ENCODE assay signal across 25 cellular contexts in the genomic region with DNA sequence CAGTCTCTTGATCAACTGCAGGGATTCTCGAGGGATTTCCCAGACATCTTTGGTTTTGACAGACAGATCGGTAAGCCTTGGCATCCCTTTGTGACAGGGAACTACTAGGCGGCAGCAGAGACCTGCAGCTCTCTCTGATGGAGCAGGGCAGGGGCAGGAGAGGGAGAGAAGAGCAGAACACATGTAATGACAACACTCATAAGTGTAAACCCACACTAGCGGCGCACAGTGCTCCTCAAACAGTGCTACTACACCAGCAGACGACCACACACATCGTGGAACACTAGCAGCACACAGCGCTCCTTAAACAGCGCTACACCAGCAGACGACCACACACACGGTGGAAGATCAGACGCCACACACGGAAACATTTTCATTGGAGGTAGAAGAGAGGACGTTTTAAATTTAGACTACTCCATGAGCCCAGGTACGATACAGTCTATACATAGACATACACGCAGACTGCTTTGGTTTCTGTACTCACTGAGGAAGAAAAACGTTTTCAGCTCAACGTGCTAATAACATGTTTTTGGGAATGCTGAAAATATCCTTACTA.
DNase-seq lines count a peak whose midpoint lies in the region; ATAC-seq and TF ChIP-seq lines count a peak whose summit lies in the region.
"Had no signal": no experiment of that assay in that cellular context is flagged by ENCODE, and none has a peak within 500 bp of the region (broad histone marks: within the 10 kb centered on the region; RNA-seq: fewer than 3 reads in every experiment).

No MANE protein-coding gene starts in this region.

- H3K27ac Mint-ChIP-seq in activated CD8-positive, alpha-beta T cell treated with anti-CD3 and anti-CD28 coated beads for 36 hours, result peak overlapping the region; percentile 4
- no peak overlapping the region for H3K27ac Mint-ChIP-seq in activated CD8-positive, alpha-beta T cell treated with anti-CD3 and anti-CD28 coated beads, Interleukin-2, amount 10 ng/mL, durations not matched to agents 7 days and 5 days
- H3K27ac Mint-ChIP-seq: activated T-helper 2 cell treated with anti-CD3 and anti-CD28 coated beads, Interferon-gamma antibody, Interleukin-2, Interleukin-4, amounts not matched to agents 10 μg/mL and 5 μg/mL and 100 μg/mL, durations not matched to agents 14 hours and 24 hours and 36 hours had no signal

- H3K36me3 ChIP-seq in Panc1 (ENCODE audit: control insufficient read depth, insufficient read depth, low read length) (no peaks in the 10 kb centered on the region), esophagus muscularis mucosa (peaks cover 0 to 79% (median 23%) of the 10 kb centered on the region in 4 donors)
- H3K36me3 ChIP-seq: colonic mucosa, gastrocnemius medialis had no signal

- no peak overlapping the region for H3K4me3 Mint-ChIP-seq in activated CD8-positive, alpha-beta T cell treated with anti-CD3 and anti-CD28 coated beads for 36 hours
- no peak overlapping the region for H3K4me3 Mint-ChIP-seq in activated CD8-positive, alpha-beta T cell treated with anti-CD3 and anti-CD28 coated beads, Interleukin-2, amount 10 ng/mL, durations not matched to agents 7 days and 5 days
- H3K4me3 Mint-ChIP-seq: effector memory CD8-positive, alpha-beta T cell had no signal

- TF ChIP-seq POLR2A in esophagus muscularis mucosa (IDR thresholded peaks at IDR 0.05; ENCODE audit: low read depth), result no peak

- no peak overlapping the region for H3K27ac ChIP-seq in Panc1 (ENCODE audit: low read length)
- H3K27ac ChIP-seq in esophagus muscularis mucosa (replicated peaks in 1 of 4), result no peak overlapping the region
- H3K27ac ChIP-seq: A549, colonic mucosa, gastrocnemius medialis, upper lobe of right lung had no signal

- no peaks in the 10 kb centered on the region for H3K27me3 Mint-ChIP-seq in activated CD8-positive, alpha-beta T cell treated with anti-CD3 and anti-CD28 coated beads for 36 hours
- no peaks in the 10 kb centered on the region for H3K27me3 Mint-ChIP-seq in activated CD8-positive, alpha-beta T cell treated with anti-CD3 and anti-CD28 coated beads, Interleukin-2, amount 10 ng/mL, durations not matched to agents 7 days and 5 days (ENCODE audit: low read depth)
- H3K27me3 Mint-ChIP-seq: effector memory CD8-positive, alpha-beta T cell; progenitor cell of endocrine pancreas had no signal

- 84% methylated on average over 18 of the region's 18 CpGs for WGBS in esophagus muscularis mucosa

- H3K9me3 Mint-ChIP-seq in activated CD8-positive, alpha-beta T cell treated with anti-CD3 and anti-CD28 coated beads for 36 hours, result no peaks in the 10 kb centered on the region
- H3K9me3 Mint-ChIP-seq in activated CD8-positive, alpha-beta T cell treated with anti-CD3 and anti-CD28 coated beads, Interleukin-2, amount 10 ng/mL, durations not matched to agents 7 days and 5 days (ENCODE audit: insufficient read depth), result no peaks in the 10 kb centered on the region
- H3K9me3 Mint-ChIP-seq: activated T-helper 2 cell treated with anti-CD3 and anti-CD28 coated beads, Interferon-gamma antibody, Interleukin-2, Interleukin-4, amounts not matched to agents 10 μg/mL and 5 μg/mL and 100 μg/mL, durations not matched to agents 14 hours and 24 hours and 36 hours; effector memory CD8-positive, alpha-beta T cell had no signal

- H3K4me3 ChIP-seq in Panc1 (ENCODE audit: low read depth in 2 of 2, low read length in 2 of 2) (no peak overlapping the region), esophagus muscularis mucosa (no peak overlapping the region)
- H3K4me3 ChIP-seq: A549, colonic mucosa, gastrocnemius medialis, upper lobe of right lung had no signal

- DNase-seq in activated CD8-positive, alpha-beta T cell treated with anti-CD3 and anti-CD28 coated beads for 36 hours, result no peak
- no peak for DNase-seq in activated CD8-positive, alpha-beta T cell treated with anti-CD3 and anti-CD28 coated beads, Interleukin-2, amount 10 ng/mL, durations not matched to agents 7 days and 5 days
- no peak for DNase-seq in Panc1 (ENCODE audit: low read depth, low spot score)
- peak; percentile 64 for DNase-seq in esophagus muscularis mucosa (ENCODE audit: extremely low spot score)
- no peak for DNase-seq in sciatic nerve (ENCODE audit: low spot score)
- no peak for DNase-seq in cerebellar nuclear complex (lab: John Stamatoyannopoulos, UW)
- DNase-seq in NCI-H524 treated with DMSO at 0.1 percent for 48 hours (lab: John Stamatoyannopoulos, UW), result no peak
- DNase-seq: activated CD4-positive, CD25-positive, alpha-beta regulatory T cell treated with anti-CD3 and anti-CD28 coated beads, Interleukin-2, amount 50 U/mL, for 72 hours; colonic mucosa; COR-L47; DMS79; effector memory CD8-positive, alpha-beta T cell; gastrocnemius medialis; GF-D8; GOT3; KBM-7; MM.1S; NCI-H1436; NCI-H510A; stimulated activated CD4-positive, alpha-beta T cell treated with anti-CD3 and anti-CD28 coated beads, Interleukin-15, amount 100 ng/mL, for 24 hours; upper lobe of right lung had no signal

- H3K9me3 ChIP-seq in Panc1 (ENCODE audit: control insufficient read depth, insufficient read depth, low read depth, low read length), result no peaks in the 10 kb centered on the region
- no peaks in the 10 kb centered on the region for H3K9me3 ChIP-seq in esophagus muscularis mucosa
- H3K9me3 ChIP-seq: A549, colonic mucosa, gastrocnemius medialis, upper lobe of right lung had no signal

- peaks cover 26% of the 10 kb centered on the region for H3K4me1 Mint-ChIP-seq in activated CD8-positive, alpha-beta T cell treated with anti-CD3 and anti-CD28 coated beads for 36 hours (ENCODE audit: low read depth)
- H3K4me1 Mint-ChIP-seq in activated CD8-positive, alpha-beta T cell treated with anti-CD3 and anti-CD28 coated beads, Interleukin-2, amount 10 ng/mL, durations not matched to agents 7 days and 5 days (ENCODE audit: low read depth), result peaks cover 19% of the 10 kb centered on the region

- no peaks in the 10 kb centered on the region for H3K27me3 ChIP-seq in Panc1 (ENCODE audit: control insufficient read depth, insufficient read depth, low read length)
- no peaks in the 10 kb centered on the region for H3K27me3 ChIP-seq in esophagus muscularis mucosa
- H3K27me3 ChIP-seq: colonic mucosa, gastrocnemius medialis, upper lobe of right lung had no signal

- intact Hi-C loops in activated CD8-positive, alpha-beta T cell treated with anti-CD3 and anti-CD28 coated beads for 36 hours (cut with micrococcal nuclease), result no loop called here
- intact Hi-C loops in Panc1 (cut with micrococcal nuclease; ENCODE audit: unreplicated experiment), result no loop called here
- intact Hi-C loops in esophagus muscularis mucosa (cut with DNase I), result no loop called here
- intact Hi-C loops in sciatic nerve (cut with DNase I), result loop anchor here (10.0 kb wide), 1 partner anchor 345 kb away; no protein-coding TSS in a partner anchor

- peaks cover 72% of the 10 kb centered on the region for H3K36me3 Mint-ChIP-seq in activated CD8-positive, alpha-beta T cell treated with anti-CD3 and anti-CD28 coated beads for 36 hours (ENCODE audit: low read depth)
- H3K36me3 Mint-ChIP-seq in activated CD8-positive, alpha-beta T cell treated with anti-CD3 and anti-CD28 coated beads, Interleukin-2, amount 10 ng/mL, durations not matched to agents 7 days and 5 days (ENCODE audit: low read depth), result peaks cover 54% of the 10 kb centered on the region

- TF ChIP-seq CTCF in activated CD8-positive, alpha-beta T cell treated with anti-CD3 and anti-CD28 coated beads for 36 hours (IDR thresholded peaks at IDR 0.05), result no peak
- TF ChIP-seq CTCF in Panc1 (IDR thresholded peaks at IDR 0.05), result no peak
- no peak for TF ChIP-seq CTCF in esophagus muscularis mucosa (IDR thresholded peaks at IDR 0.05)

- H3K4me1 ChIP-seq in Panc1 (ENCODE audit: control insufficient read depth, insufficient read depth, low read length), result no peaks in the 10 kb centered on the region
- no peaks in the 10 kb centered on the region for H3K4me1 ChIP-seq in esophagus muscularis mucosa
- H3K4me1 ChIP-seq: A549, colonic mucosa, gastrocnemius medialis, upper lobe of right lung had no signal

- CTCF ChIA-PET in activated CD8-positive, alpha-beta T cell treated with anti-CD3 and anti-CD28 coated beads for 36 hours (lab: Charles Lee), result interaction anchor here (1.3 to 1.5 kb wide), 2 partner anchors 9 to 10 kb away, joined by 6 to 8 read pairs; no protein-coding TSS in a partner anchor
- CTCF ChIA-PET in activated CD8-positive, alpha-beta T cell treated with anti-CD3 and anti-CD28 coated beads, Interleukin-2, amount 10 ng/mL, durations not matched to agents 7 days and 5 days (lab: Charles Lee), result interaction anchor here (1.3 kb wide), 1 partner anchor 441 kb away, joined by 4 read pairs; a partner anchor contains a TSS
- CTCF ChIA-PET in Panc1 (lab: Charles Lee), result no interaction called here

- no peak for TF ChIP-seq EP300 in esophagus muscularis mucosa (IDR thresholded peaks at IDR 0.05)

- in situ Hi-C loops in Panc1 (cut with HindIII; ENCODE audit: low pct_unique_long_range_greater_than_20kb, low sequenced_read_pairs), result no loop called here

- peak; percentile 13 for ATAC-seq in activated CD8-positive, alpha-beta T cell treated with anti-CD3 and anti-CD28 coated beads for 36 hours
- ATAC-seq in activated CD8-positive, alpha-beta T cell treated with anti-CD3 and anti-CD28 coated beads, Interleukin-2, amount 10 ng/mL, durations not matched to agents 7 days and 5 days, result no peak
- ATAC-seq in Panc1 (peak; percentile 68), sciatic nerve (peak; percentile 66), GM21576 (IDR thresholded peaks at IDR 0.05; ENCODE audit: unreplicated experiment) (no peak)
- ATAC-seq: A549; effector memory CD8-positive, alpha-beta T cell; gastrocnemius medialis; upper lobe of right lung had no signal

- POLR2A ChIA-PET in activated CD8-positive, alpha-beta T cell treated with anti-CD3 and anti-CD28 coated beads for 36 hours (lab: Charles Lee), result interaction anchor here (1.1 kb wide), 1 partner anchor 60 kb away, joined by 3 read pairs; no protein-coding TSS in a partner anchor
- POLR2A ChIA-PET in activated CD8-positive, alpha-beta T cell treated with anti-CD3 and anti-CD28 coated beads, Interleukin-2, amount 10 ng/mL, durations not matched to agents 7 days and 5 days (lab: Charles Lee), result no interaction called here
- POLR2A ChIA-PET in Panc1 (lab: Charles Lee), result interaction anchor here (0.6 kb wide), 1 partner anchor 362 kb away, joined by 5 read pairs; no protein-coding TSS in a partner anchor

- BruUV-seq in Panc1 (replicated peaks; lab: Mats Ljungman, UMichigan), result no TSS peak

Comparison
In these comparisons a context has a peak if more than half of its experiments do, and no peak if none do; other contexts are left out.
1. ATAC-seq: peak in activated CD8-positive, alpha-beta T cell treated with anti-CD3 and anti-CD28 coated beads for 36 hours (single experiment), Panc1 (single experiment) and sciatic nerve (single experiment); none in activated CD8-positive, alpha-beta T cell treated with anti-CD3 and anti-CD28 coated beads, Interleukin-2, amount 10 ng/mL, durations not matched to agents 7 days and 5 days (single experiment) and GM21576 (single experiment).